Comparison of ENCODE assay signal across 21 cellular contexts in the genomic region with DNA sequence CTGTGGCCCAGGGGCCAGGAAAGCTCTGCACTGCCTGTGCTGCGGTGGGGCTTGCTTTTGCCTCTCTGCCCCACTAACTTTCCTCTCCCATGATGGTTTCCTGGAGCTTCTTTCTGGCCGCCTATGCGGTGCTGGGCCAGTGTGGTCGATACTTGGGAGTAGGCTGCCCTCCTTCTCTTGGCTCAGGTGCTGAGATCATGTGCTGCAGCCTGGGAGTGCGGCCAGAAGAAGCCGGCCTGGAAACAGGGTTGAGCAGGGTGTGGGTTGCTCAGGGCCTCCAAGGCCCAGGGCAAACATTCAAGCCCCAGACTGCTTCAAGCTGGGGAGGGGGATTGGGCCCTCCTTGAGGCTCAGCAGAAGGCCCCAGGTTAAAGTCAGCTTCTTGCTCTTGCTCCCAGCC.
DNase-seq lines count a peak whose midpoint lies in the region; ATAC-seq and TF ChIP-seq lines count a peak whose summit lies in the region.
"Had no signal": no experiment of that assay in that cellular context is flagged by ENCODE, and none has a peak within 500 bp of the region (broad histone marks: within the 10 kb centered on the region; RNA-seq: fewer than 3 reads in every experiment).

No MANE protein-coding gene starts in this region.

- TF ChIP-seq EP300 in gastroesophageal sphincter (IDR thresholded peaks at IDR 0.05) = no peak

- H3K4me1 ChIP-seq in gastroesophageal sphincter (peaks cover 0 to 10% (median 0%) of the 10 kb centered on the region in 3 donors), muscle layer of colon (ENCODE audit: insufficient read depth, low read length) (peaks cover 17% of the 10 kb centered on the region), smooth muscle cell (ENCODE audit: low read depth) (no peaks in the 10 kb centered on the region)
- H3K4me1 ChIP-seq: HAP-1, right lobe of liver had no signal

- ATAC-seq in gastroesophageal sphincter (peak; percentile 42), GM18502 (IDR thresholded peaks at IDR 0.05; ENCODE audit: poor library complexity, unreplicated experiment) (no peak)
- ATAC-seq: activated T-cell treated with anti-CD3 and anti-CD28 coated beads, Interleukin-2, amount 50 U/mL, for 72 hours had no signal

- H3K4me2 ChIP-seq in smooth muscle cell = no peak overlapping the region

- no peaks in the 10 kb centered on the region for H4K20me1 ChIP-seq in smooth muscle cell (ENCODE audit: low read depth)

- no peak for TF ChIP-seq CTCF in VCaP (conservative IDR thresholded peaks at IDR 0.05)
- TF ChIP-seq CTCF in gastroesophageal sphincter (IDR thresholded peaks at IDR 0.05) = no peak
- no peak for TF ChIP-seq CTCF in smooth muscle cell (IDR thresholded peaks at IDR 0.05; ENCODE audit: borderline replicate concordance, insufficient read depth, poor library complexity, severe bottlenecking)

- H3K79me2 ChIP-seq in smooth muscle cell (ENCODE audit: low read depth) = no peaks in the 10 kb centered on the region

- H3K4me3 ChIP-seq in gastroesophageal sphincter (no peak overlapping the region), muscle layer of colon (ENCODE audit: low read depth in 1 of 2, low read length in 2 of 2) (no peak overlapping the region), smooth muscle cell (no peak overlapping the region)
- H3K4me3 ChIP-seq: HAP-1, right lobe of liver, SK-N-MC had no signal

- H3K27ac ChIP-seq in VCaP (peak overlapping the region; percentile 65), gastroesophageal sphincter (no peak overlapping the region), muscle layer of colon (ENCODE audit: low read depth, low read length) (peak overlapping the region; percentile 4), substantia nigra (ENCODE audit: low read depth, low read length, poor library complexity, severe bottlenecking) (peak overlapping the region; percentile 13), smooth muscle cell (ENCODE audit: low read depth) (no peak overlapping the region)
- H3K27ac ChIP-seq: right lobe of liver, SK-N-MC had no signal

- no peaks in the 10 kb centered on the region for H3F3A ChIP-seq in smooth muscle cell (ENCODE audit: low read depth)

- WGBS in gastroesophageal sphincter (ENCODE audit: low coverage in 1 of 2), 2 donors = 86% methylated on average over 1 of the region's 6 CpGs; no CpG with 5 or more reads in 1 of the 2 donors
- WGBS in smooth muscle cell (ENCODE audit: low lambda C conversion rate) = 90% methylated on average over 6 of the region's 6 CpGs

- no peak overlapping the region for H3K9ac ChIP-seq in muscle layer of colon (ENCODE audit: low read length)
- H3K9ac ChIP-seq in smooth muscle cell (ENCODE audit: low read depth) = no peak overlapping the region

- H3K36me3 ChIP-seq in gastroesophageal sphincter (no peaks in the 10 kb centered on the region), muscle layer of colon (ENCODE audit: insufficient read depth, low read length) (no peaks in the 10 kb centered on the region), smooth muscle cell (ENCODE audit: low read depth) (no peaks in the 10 kb centered on the region)
- H3K36me3 ChIP-seq: HAP-1, right lobe of liver had no signal

- no peak for TF ChIP-seq POLR2A in gastroesophageal sphincter (IDR thresholded peaks at IDR 0.05)

- H2AFZ ChIP-seq in smooth muscle cell (ENCODE audit: low read depth) = no peak overlapping the region

- no peaks in the 10 kb centered on the region for H3K9me3 ChIP-seq in gastroesophageal sphincter
- H3K9me3 ChIP-seq in muscle layer of colon (ENCODE audit: low read length) = no peaks in the 10 kb centered on the region
- H3K9me3 ChIP-seq in smooth muscle cell (replicated peaks; ENCODE audit: low read depth) = no peaks in the 10 kb centered on the region
- H3K9me3 ChIP-seq: HAP-1, right lobe of liver had no signal

- no peaks in the 10 kb centered on the region for H3K27me3 ChIP-seq in gastroesophageal sphincter
- H3K27me3 ChIP-seq in muscle layer of colon (ENCODE audit: control insufficient read depth in 1 of 2, insufficient read depth in 2 of 2, low read length in 2 of 2) = no peaks in the 10 kb centered on the region
- peaks cover 14% of the 10 kb centered on the region for H3K27me3 ChIP-seq in smooth muscle cell (ENCODE audit: low read depth)
- H3K27me3 ChIP-seq: right lobe of liver had no signal

- peak in 39 of 49 donors; percentile 19 to 82 (median 58) for DNase-seq in substantia nigra (lab: John Stamatoyannopoulos, UW)
- no peak for DNase-seq in GM19238 (ENCODE audit: insufficient read length, low spot score)
- no peak for DNase-seq in DMS153 (lab: John Stamatoyannopoulos, UW)
- DNase-seq in smooth muscle cell (lab: John Stamatoyannopoulos, UW; ENCODE audit: unreplicated experiment) = no peak
- DNase-seq: activated CD4-positive, alpha-beta memory T cell treated with anti-CD3 and anti-CD28 coated beads for 36 hours; activated T-cell treated with anti-CD3 and anti-CD28 coated beads, Interleukin-2, amount 50 U/mL, for 72 hours; EL; erythroblast; kidney glomerular epithelial cell; naive B cell; NCI-H2029 treated with DMSO at 0.1 percent for 48 hours; NCI-H526; OCI-M1; stimulated activated CD4-positive, alpha-beta T cell treated with anti-CD3 and anti-CD28 coated beads, Interleukin-4, amount 100 ng/mL, for 1 hour had no signal

Comparison
In these comparisons a context has a peak if more than half of its experiments do, and no peak if none do; other contexts are left out.
1. H3K27ac ChIP-seq: peak in VCaP (single experiment), muscle layer of colon (single experiment) and substantia nigra (single experiment); none in gastroesophageal sphincter (0 of 4) and smooth muscle cell (single experiment).
2. DNase-seq: peak in substantia nigra (39 of 49); none in GM19238 (single experiment), DMS153 (single experiment) and smooth muscle cell (single experiment).